In the genomic region with DNA sequence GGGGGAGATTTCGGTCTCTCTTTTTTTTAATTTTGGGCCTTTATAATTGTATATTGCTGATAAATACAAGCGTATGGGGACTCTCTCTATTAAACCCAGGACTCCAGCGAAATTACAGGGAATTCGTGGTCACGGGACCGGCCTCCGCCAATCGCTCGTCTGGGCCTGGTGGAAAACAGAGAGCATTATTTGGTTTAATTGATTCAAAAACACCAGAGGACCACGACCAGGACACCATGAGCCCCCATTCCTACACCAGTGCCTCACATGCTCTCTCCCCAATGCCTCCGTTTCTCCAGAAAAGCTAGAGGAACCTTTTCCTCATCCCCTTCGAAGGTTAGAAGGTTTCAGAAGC, we compare ENCODE assay signal across 8 cellular contexts. TPM values are rescaled to one million over a fixed set of nuclear protein-coding genes. Genes with fewer than 3 reads are reported as not detected.
A peak's percentile ranks its signal among the peaks of the same experiment; 100 is the strongest.
DNase-seq lines count a peak whose midpoint lies in the region; ATAC-seq and TF ChIP-seq lines count a peak whose summit lies in the region.

Gene HOXB2, minus strand, starts transcription at position 88 of the 355 bp plus-strand sequence. CDS start 198 bp downstream, outside the sequence.

- peak within 1 kb of the TSS; percentile 88 for H3K4me3 Mint-ChIP-seq in stimulated activated naive CD8-positive, alpha-beta T cell treated with anti-CD3 and anti-CD28 coated beads, Interleukin-15, Interleukin-2, amounts not matched to agents 100 ng/mL and 50 ng/mL, for 24 hours
- peak within 1 kb of the TSS; percentile 87 for H3K4me3 Mint-ChIP-seq in activated naive CD8-positive, alpha-beta T cell treated with anti-CD3 and anti-CD28 coated beads, Interleukin-2, amount 50 U/mL, for 24 hours
- peak within 1 kb of the TSS; percentile 95 for H3K4me3 Mint-ChIP-seq in stimulated activated naive CD8-positive, alpha-beta T cell treated with anti-CD3 and anti-CD28 coated beads, Interleukin-15, amount 100 ng/mL, for 72 hours
- no peak within 1 kb of the TSS for H3K4me3 Mint-ChIP-seq in HFFc6

- H3K4me1 Mint-ChIP-seq in stimulated activated naive CD8-positive, alpha-beta T cell treated with anti-CD3 and anti-CD28 coated beads, Interleukin-15, Interleukin-2, amounts not matched to agents 100 ng/mL and 50 ng/mL, for 24 hours (ENCODE audit: low read depth): peaks cover 58% of the 10 kb centered on the region
- peaks cover 61% of the 10 kb centered on the region for H3K4me1 Mint-ChIP-seq in activated naive CD8-positive, alpha-beta T cell treated with anti-CD3 and anti-CD28 coated beads, Interleukin-2, amount 50 U/mL, for 24 hours
- peaks cover 60% of the 10 kb centered on the region for H3K4me1 Mint-ChIP-seq in stimulated activated naive CD8-positive, alpha-beta T cell treated with anti-CD3 and anti-CD28 coated beads, Interleukin-15, amount 100 ng/mL, for 72 hours
- H3K4me1 Mint-ChIP-seq in HFFc6 (ENCODE audit: low read depth): no peaks in the 10 kb centered on the region

- H3K27ac Mint-ChIP-seq in stimulated activated naive CD8-positive, alpha-beta T cell treated with anti-CD3 and anti-CD28 coated beads, Interleukin-15, Interleukin-2, amounts not matched to agents 100 ng/mL and 50 ng/mL, for 24 hours: peak within 1 kb of the TSS; percentile 78
- H3K27ac Mint-ChIP-seq in activated naive CD8-positive, alpha-beta T cell treated with anti-CD3 and anti-CD28 coated beads, Interleukin-2, amount 50 U/mL, for 24 hours: peak within 1 kb of the TSS; percentile 95
- H3K27ac Mint-ChIP-seq in stimulated activated naive CD8-positive, alpha-beta T cell treated with anti-CD3 and anti-CD28 coated beads, Interleukin-15, amount 100 ng/mL, for 72 hours: peak within 1 kb of the TSS; percentile 92 to 96
- H3K27ac Mint-ChIP-seq in HFFc6: no peak within 1 kb of the TSS

- ATAC-seq in stimulated activated naive CD8-positive, alpha-beta T cell treated with anti-CD3 and anti-CD28 coated beads, Interleukin-15, Interleukin-2, amounts not matched to agents 100 U/mL and 50 U/mL, for 24 hours: no peak
- no peak for ATAC-seq in activated naive CD8-positive, alpha-beta T cell treated with anti-CD3 and anti-CD28 coated beads, Interleukin-2, amount 50 U/mL, for 24 hours
- no peak for ATAC-seq in stimulated activated naive CD8-positive, alpha-beta T cell treated with anti-CD3 and anti-CD28 coated beads, Interleukin-15, amount 100 ng/mL, for 72 hours
- no peak for ATAC-seq in HG02759 (IDR thresholded peaks at IDR 0.05; ENCODE audit: unreplicated experiment)

- no peak for TF ChIP-seq CTCF in HFFc6 (IDR thresholded peaks at IDR 0.05)

- H3K9me3 Mint-ChIP-seq in stimulated activated naive CD8-positive, alpha-beta T cell treated with anti-CD3 and anti-CD28 coated beads, Interleukin-15, Interleukin-2, amounts not matched to agents 100 ng/mL and 50 ng/mL, for 24 hours: no peaks in the 10 kb centered on the region
- no peaks in the 10 kb centered on the region for H3K9me3 Mint-ChIP-seq in activated naive CD8-positive, alpha-beta T cell treated with anti-CD3 and anti-CD28 coated beads, Interleukin-2, amount 50 U/mL, for 24 hours
- no peaks in the 10 kb centered on the region for H3K9me3 Mint-ChIP-seq in stimulated activated naive CD8-positive, alpha-beta T cell treated with anti-CD3 and anti-CD28 coated beads, Interleukin-15, amount 100 ng/mL, for 72 hours
- H3K9me3 Mint-ChIP-seq in HFFc6: no peaks in the 10 kb centered on the region

- peaks cover 3% of the 10 kb centered on the region for H3K36me3 Mint-ChIP-seq in stimulated activated naive CD8-positive, alpha-beta T cell treated with anti-CD3 and anti-CD28 coated beads, Interleukin-15, Interleukin-2, amounts not matched to agents 100 ng/mL and 50 ng/mL, for 24 hours (ENCODE audit: low read depth)
- H3K36me3 Mint-ChIP-seq in activated naive CD8-positive, alpha-beta T cell treated with anti-CD3 and anti-CD28 coated beads, Interleukin-2, amount 50 U/mL, for 24 hours (ENCODE audit: low read depth): peaks cover 3% of the 10 kb centered on the region
- H3K36me3 Mint-ChIP-seq in HFFc6 (ENCODE audit: low read depth): no peaks in the 10 kb centered on the region

- DNase-seq in stimulated activated naive CD8-positive, alpha-beta T cell treated with anti-CD3 and anti-CD28 coated beads, Interleukin-15, Interleukin-2, amounts not matched to agents 100 U/mL and 50 U/mL, for 24 hours: no peak
- DNase-seq in activated naive CD8-positive, alpha-beta T cell treated with anti-CD3 and anti-CD28 coated beads, Interleukin-2, amount 50 U/mL, for 24 hours: no peak
- DNase-seq in iris pigment epithelial cell (ENCODE audit: low read depth): peak; percentile 58
- DNase-seq in stimulated activated naive CD8-positive, alpha-beta T cell treated with anti-CD3 and anti-CD28 coated beads, Interleukin-15, amount 100 ng/mL, for 72 hours: no peak
- no peak for DNase-seq in HFFc6
- no peak for DNase-seq in midbrain (lab: John Stamatoyannopoulos, UW)

- peaks cover 12% of the 10 kb centered on the region for H3K27me3 Mint-ChIP-seq in stimulated activated naive CD8-positive, alpha-beta T cell treated with anti-CD3 and anti-CD28 coated beads, Interleukin-15, Interleukin-2, amounts not matched to agents 100 ng/mL and 50 ng/mL, for 24 hours
- H3K27me3 Mint-ChIP-seq in activated naive CD8-positive, alpha-beta T cell treated with anti-CD3 and anti-CD28 coated beads, Interleukin-2, amount 50 U/mL, for 24 hours: peaks cover 9% of the 10 kb centered on the region
- peaks cover 60% of the 10 kb centered on the region for H3K27me3 Mint-ChIP-seq in stimulated activated naive CD8-positive, alpha-beta T cell treated with anti-CD3 and anti-CD28 coated beads, Interleukin-15, amount 100 ng/mL, for 72 hours
- peaks cover 73% of the 10 kb centered on the region for H3K27me3 Mint-ChIP-seq in HFFc6 (ENCODE audit: insufficient read depth)

RNA-seq across cellular contexts. Expression of gene HOXB2, which starts in this region (rescaled TPM):
- not detected for total RNA-seq in HFFc6 (2021; fragmentation: NEBNext Ultra II Directional; extraction: Animal tissue kit (Norgen Biotek cat#: 25700))
